Comparison of ENCODE assay signal across 16 cellular contexts in genomic region chr5:123803359-123803758, GRCh38.
"Had no signal": no experiment of that assay in that cellular context is flagged by ENCODE, and none has a peak within 500 bp of the region (broad histone marks: within the 10 kb centered on the region; RNA-seq: fewer than 3 reads in every experiment).

No MANE protein-coding gene starts in this region.

- H3K4me1 Mint-ChIP-seq: activated naive CD8-positive, alpha-beta T cell treated with anti-CD3 and anti-CD28 coated beads, Interleukin-2, amount 10 ng/mL, durations not matched to agents 7 days and 5 days had no signal

- H3K36me3 Mint-ChIP-seq: activated naive CD8-positive, alpha-beta T cell treated with anti-CD3 and anti-CD28 coated beads, Interleukin-2, amount 10 ng/mL, durations not matched to agents 7 days and 5 days; mesothelial cell of epicardium; neural progenitor cell had no signal

- H3K9me3 ChIP-seq: ovary, sigmoid colon, spleen had no signal

- DNase-seq: activated CD4-positive, alpha-beta T cell treated with anti-CD3 and anti-CD28 coated beads for 1 hour; activated CD4-positive, alpha-beta T cell treated with anti-CD3 and anti-CD28 coated beads, Interleukin-2, amount 50 U/mL, for 4 hours; activated naive CD4-positive, alpha-beta T cell; activated naive CD8-positive, alpha-beta T cell treated with anti-CD3 and anti-CD28 coated beads, Interleukin-2, amount 10 ng/mL, durations not matched to agents 7 days and 5 days; activated T-cell treated with anti-CD3 and anti-CD28 coated beads for 4 hours; cerebellar nuclear complex; effector memory CD4-positive, alpha-beta T cell; head of caudate nucleus; ovary; sigmoid colon; spleen had no signal

- H3K27ac ChIP-seq: epithelial cell of prostate, neural progenitor cell, ovary, sigmoid colon, spleen, VCaP had no signal

- H3K27me3 Mint-ChIP-seq: activated naive CD8-positive, alpha-beta T cell treated with anti-CD3 and anti-CD28 coated beads, Interleukin-2, amount 10 ng/mL, durations not matched to agents 7 days and 5 days had no signal

- H2AFZ ChIP-seq: neural progenitor cell had no signal

- H3K9ac ChIP-seq: neural progenitor cell had no signal

- H3K9me3 Mint-ChIP-seq: activated naive CD8-positive, alpha-beta T cell treated with anti-CD3 and anti-CD28 coated beads, Interleukin-2, amount 10 ng/mL, durations not matched to agents 7 days and 5 days; mesothelial cell of epicardium had no signal

- H3K27me3 ChIP-seq: neural progenitor cell, ovary, sigmoid colon, spleen had no signal

- H3K4me3 Mint-ChIP-seq: activated naive CD8-positive, alpha-beta T cell treated with anti-CD3 and anti-CD28 coated beads, Interleukin-2, amount 10 ng/mL, durations not matched to agents 7 days and 5 days; mesothelial cell of epicardium; neural progenitor cell had no signal

- H3K4me2 ChIP-seq: neural progenitor cell had no signal

- H3K27ac Mint-ChIP-seq: activated naive CD8-positive, alpha-beta T cell treated with anti-CD3 and anti-CD28 coated beads, Interleukin-2, amount 10 ng/mL, durations not matched to agents 7 days and 5 days; mesothelial cell of epicardium had no signal

- H3K36me3 ChIP-seq: neural progenitor cell, ovary, sigmoid colon, spleen had no signal

- H3K4me3 ChIP-seq: neural progenitor cell, ovary, sigmoid colon, spleen had no signal

- FAIRE-seq: frontal cortex had no signal
